ENCODE assay signal across 12 cellular contexts in the genomic region with DNA sequence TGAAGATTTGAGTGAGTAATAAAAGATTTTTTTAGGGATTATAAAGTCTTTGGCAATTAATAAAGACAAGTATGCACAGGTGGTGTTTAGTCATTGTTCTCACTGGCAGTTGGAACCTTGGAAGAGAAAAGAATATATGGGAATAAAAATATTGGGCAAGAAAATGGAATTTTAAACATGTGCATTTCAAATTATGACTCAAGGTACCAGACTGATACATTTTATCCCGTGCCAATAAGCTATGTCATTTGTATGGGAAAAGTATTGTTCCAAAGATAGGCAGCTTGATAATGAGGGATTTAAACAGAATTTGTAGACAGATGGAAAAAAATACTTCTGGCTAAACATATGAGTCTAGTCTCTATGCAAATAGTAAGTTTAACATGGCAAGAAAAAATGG.
DNase-seq lines count a peak whose midpoint lies in the region; ATAC-seq and TF ChIP-seq lines count a peak whose summit lies in the region.
"Had no signal": no experiment of that assay in that cellular context is flagged by ENCODE, and none has a peak within 500 bp of the region (broad histone marks: within the 10 kb centered on the region; RNA-seq: fewer than 3 reads in every experiment).

No MANE protein-coding gene starts in this region.

- H3K36me3 Mint-ChIP-seq in activated naive CD8-positive, alpha-beta T cell, result no peaks in the 10 kb centered on the region
- peaks cover 3% of the 10 kb centered on the region for H3K36me3 Mint-ChIP-seq in activated naive CD8-positive, alpha-beta T cell treated with anti-CD3 and anti-CD28 coated beads for 36 hours
- H3K36me3 Mint-ChIP-seq in stimulated activated memory B cell treated with anti-CD40 and anti-IgM and Interleukin-4, amounts not matched to agents 10 μg/mL and 1 μg/mL and 100 μg/mL, for 72 hours, result no peaks in the 10 kb centered on the region

- H3K27me3 Mint-ChIP-seq in activated naive CD8-positive, alpha-beta T cell, result no peaks in the 10 kb centered on the region
- no peaks in the 10 kb centered on the region for H3K27me3 Mint-ChIP-seq in activated naive CD8-positive, alpha-beta T cell treated with anti-CD3 and anti-CD28 coated beads for 36 hours
- H3K27me3 Mint-ChIP-seq in stimulated activated memory B cell treated with anti-CD40 and anti-IgM and Interleukin-4, amounts not matched to agents 10 μg/mL and 1 μg/mL and 100 μg/mL, for 72 hours, result no peaks in the 10 kb centered on the region

- no peaks in the 10 kb centered on the region for H3K79me2 ChIP-seq in PC-3 (ENCODE audit: low read length)

- peaks cover 11% of the 10 kb centered on the region for H3K4me1 Mint-ChIP-seq in activated naive CD8-positive, alpha-beta T cell (ENCODE audit: low read depth)
- H3K4me1 Mint-ChIP-seq in activated naive CD8-positive, alpha-beta T cell treated with anti-CD3 and anti-CD28 coated beads for 36 hours, result peaks cover 10% of the 10 kb centered on the region
- H3K4me1 Mint-ChIP-seq in stimulated activated memory B cell treated with anti-CD40 and anti-IgM and Interleukin-4, amounts not matched to agents 10 μg/mL and 1 μg/mL and 100 μg/mL, for 72 hours, result peaks cover 18% of the 10 kb centered on the region

- intact Hi-C loops in PC-3 (cut with micrococcal nuclease), result no loop called here

- no peak overlapping the region for H2AFZ ChIP-seq in PC-3 (ENCODE audit: low read length)

- H3K4me1 ChIP-seq in PC-3 (ENCODE audit: insufficient read depth, low read length), result no peaks in the 10 kb centered on the region
- H3K4me1 ChIP-seq: ascending aorta, upper lobe of right lung had no signal

- H3F3A ChIP-seq in PC-3 (ENCODE audit: low read length, unreplicated experiment), result no peaks in the 10 kb centered on the region

- H3K36me3 ChIP-seq in PC-3 (ENCODE audit: low read depth, low read length), result no peaks in the 10 kb centered on the region
- H3K36me3 ChIP-seq: ascending aorta, upper lobe of right lung had no signal

- H3K27me3 ChIP-seq in PC-3 (ENCODE audit: low read length), result no peaks in the 10 kb centered on the region
- H3K27me3 ChIP-seq: ascending aorta, upper lobe of right lung had no signal

- H3K9me3 ChIP-seq in PC-3 (ENCODE audit: low read length), result no peaks in the 10 kb centered on the region
- H3K9me3 ChIP-seq: ascending aorta, upper lobe of right lung had no signal

- no peak for ATAC-seq in PC-3
- no peak for ATAC-seq in stimulated activated memory B cell treated with anti-CD40 and anti-IgM and Interleukin-4, amounts not matched to agents 10 μg/mL and 1 μg/mL and 100 μg/mL, for 72 hours
- ATAC-seq in HG03139 (IDR thresholded peaks at IDR 0.05; ENCODE audit: unreplicated experiment), result no peak
- ATAC-seq: upper lobe of right lung had no signal

- peak overlapping the region; percentile 67 for H3K4me3 Mint-ChIP-seq in activated naive CD8-positive, alpha-beta T cell
- no peak overlapping the region for H3K4me3 Mint-ChIP-seq in activated naive CD8-positive, alpha-beta T cell treated with anti-CD3 and anti-CD28 coated beads for 36 hours
- H3K4me3 Mint-ChIP-seq in stimulated activated memory B cell treated with anti-CD40 and anti-IgM and Interleukin-4, amounts not matched to agents 10 μg/mL and 1 μg/mL and 100 μg/mL, for 72 hours, result peak overlapping the region; percentile 55

- no peak for DNase-seq in activated naive CD8-positive, alpha-beta T cell treated with anti-CD3 and anti-CD28 coated beads for 36 hours
- DNase-seq in PC-3 (peak; percentile 23), dedifferentiated amniotic fluid mesenchymal stem cell (ENCODE audit: extremely low spot score) (peak; percentile 17), NCI-H526 treated with DMSO at 0.1 percent for 48 hours (lab: John Stamatoyannopoulos, UW) (no peak)
- DNase-seq in central memory CD4-positive, alpha-beta T cell, result no peak
- DNase-seq: GOT3, small intestine, upper lobe of right lung had no signal

- POLR2A ChIA-PET in PC-3 (lab: Charles Lee; ENCODE audit: unreplicated experiment), result no interaction called here

- CTCF ChIA-PET in PC-3 (lab: Charles Lee), result no interaction called here

- no peaks in the 10 kb centered on the region for H3K9me2 ChIP-seq in PC-3 (replicated peaks; ENCODE audit: low read length)

- H3K27ac ChIP-seq in PC-3 (ENCODE audit: low read length), result no peak overlapping the region
- H3K27ac ChIP-seq: ascending aorta, upper lobe of right lung had no signal

- no peak overlapping the region for H3K4me3 ChIP-seq in PC-3 (ENCODE audit: low read length)
- H3K4me3 ChIP-seq: ascending aorta, upper lobe of right lung had no signal

- BruUV-seq in PC-3 (replicated peaks; lab: Mats Ljungman, UMichigan), result no TSS peak

- H3K9me3 Mint-ChIP-seq in activated naive CD8-positive, alpha-beta T cell (ENCODE audit: low read depth), result no peaks in the 10 kb centered on the region
- H3K9me3 Mint-ChIP-seq in activated naive CD8-positive, alpha-beta T cell treated with anti-CD3 and anti-CD28 coated beads for 36 hours, result no peaks in the 10 kb centered on the region
- no peaks in the 10 kb centered on the region for H3K9me3 Mint-ChIP-seq in stimulated activated memory B cell treated with anti-CD40 and anti-IgM and Interleukin-4, amounts not matched to agents 10 μg/mL and 1 μg/mL and 100 μg/mL, for 72 hours

- no peak overlapping the region for H3K9ac ChIP-seq in PC-3 (ENCODE audit: low read length)

- no peak for TF ChIP-seq CTCF in PC-3 (conservative IDR thresholded peaks at IDR 0.05; ENCODE audit: low read depth, low read length)

- H3K4me2 ChIP-seq in PC-3 (ENCODE audit: low read length), result no peak overlapping the region

- no peak overlapping the region for H3K27ac Mint-ChIP-seq in activated naive CD8-positive, alpha-beta T cell
- no peak overlapping the region for H3K27ac Mint-ChIP-seq in activated naive CD8-positive, alpha-beta T cell treated with anti-CD3 and anti-CD28 coated beads for 36 hours
- H3K27ac Mint-ChIP-seq in stimulated activated memory B cell treated with anti-CD40 and anti-IgM and Interleukin-4, amounts not matched to agents 10 μg/mL and 1 μg/mL and 100 μg/mL, for 72 hours, result peak overlapping the region; percentile 67

- no peaks in the 10 kb centered on the region for H4K20me1 ChIP-seq in PC-3 (ENCODE audit: low read length)

Comparison
In these comparisons a context has a peak if more than half of its experiments do, and no peak if none do; other contexts are left out.
1. DNase-seq: peak in PC-3 (single experiment) and dedifferentiated amniotic fluid mesenchymal stem cell (single experiment); none in activated naive CD8-positive, alpha-beta T cell treated with anti-CD3 and anti-CD28 coated beads for 36 hours (single experiment), NCI-H526 treated with DMSO at 0.1 percent for 48 hours (single experiment) and central memory CD4-positive, alpha-beta T cell (single experiment).